Comparison of ENCODE assay signal across 13 cellular contexts in genomic region chr5:123755587-123756324, GRCh38.
DNase-seq lines count a peak whose midpoint lies in the region; ATAC-seq, FAIRE-seq and TF ChIP-seq lines count a peak whose summit lies in the region.
"Had no signal": no experiment of that assay in that cellular context is flagged by ENCODE, and none has a peak within 500 bp of the region (broad histone marks: within the 10 kb centered on the region; RNA-seq: fewer than 3 reads in every experiment).

No MANE protein-coding gene starts in this region.

- no peaks in the 10 kb centered on the region for H3K27me3 ChIP-seq in bronchial epithelial cell (ENCODE audit: control insufficient read depth, insufficient read depth, low read length)

- H3K36me3 ChIP-seq in bronchial epithelial cell (ENCODE audit: control insufficient read depth, insufficient read depth, low read length): no peaks in the 10 kb centered on the region

- no peak for FAIRE-seq in bronchial epithelial cell (lab: Jason Lieb, UNC)
- FAIRE-seq: endometrium, urothelium cell line had no signal

- DNase-seq in HFF-Myc (ENCODE audit: extremely low read depth, low read depth) (peak; percentile 36), bronchial epithelial cell (ENCODE audit: low read depth) (peak; percentile 39), hepatic stellate cell (ENCODE audit: low spot score) (peak; percentile 25), skeletal muscle cell (ENCODE audit: low read depth) (peak; percentile 58), DMS153 treated with DMSO at 0.1 percent for 48 hours (lab: John Stamatoyannopoulos, UW; ENCODE audit: unreplicated experiment) (no peak), NCI-H1694 (lab: John Stamatoyannopoulos, UW) (no peak)
- DNase-seq: activated CD8-positive, alpha-beta memory T cell treated with anti-CD3 and anti-CD28 coated beads for 24 hours; T1000 had no signal

- no peak overlapping the region for H3K4me3 ChIP-seq in HFF-Myc (replicated peaks; ENCODE audit: low read depth, low read length)
- H3K4me3 ChIP-seq in bronchial epithelial cell (ENCODE audit: low read depth, low read length): no peak overlapping the region
- H3K4me3 ChIP-seq in skeletal muscle cell (ENCODE audit: low read depth, low read length): no peak overlapping the region

- ATAC-seq in GM18873 (IDR thresholded peaks at IDR 0.05; ENCODE audit: low FRiP score, unreplicated experiment) (no peak), GM21515 (IDR thresholded peaks at IDR 0.05; ENCODE audit: unreplicated experiment) (no peak)
- ATAC-seq: left lobe of liver had no signal

- no peak for TF ChIP-seq CTCF in HFF-Myc (IDR thresholded peaks at IDR 0.05; ENCODE audit: low read depth, low read length, missing control alignments)
- no peak for TF ChIP-seq CTCF in bronchial epithelial cell (IDR thresholded peaks at IDR 0.05; ENCODE audit: insufficient read depth, low read length, severe bottlenecking)

Comparison
In these comparisons a context has a peak if more than half of its experiments do, and no peak if none do; other contexts are left out.
1. DNase-seq: peak in HFF-Myc (single experiment), bronchial epithelial cell (single experiment), hepatic stellate cell (single experiment) and skeletal muscle cell (single experiment); none in DMS153 treated with DMSO at 0.1 percent for 48 hours (single experiment) and NCI-H1694 (single experiment).